Comparison of ENCODE assay signal across 19 cellular contexts in the genomic region with DNA sequence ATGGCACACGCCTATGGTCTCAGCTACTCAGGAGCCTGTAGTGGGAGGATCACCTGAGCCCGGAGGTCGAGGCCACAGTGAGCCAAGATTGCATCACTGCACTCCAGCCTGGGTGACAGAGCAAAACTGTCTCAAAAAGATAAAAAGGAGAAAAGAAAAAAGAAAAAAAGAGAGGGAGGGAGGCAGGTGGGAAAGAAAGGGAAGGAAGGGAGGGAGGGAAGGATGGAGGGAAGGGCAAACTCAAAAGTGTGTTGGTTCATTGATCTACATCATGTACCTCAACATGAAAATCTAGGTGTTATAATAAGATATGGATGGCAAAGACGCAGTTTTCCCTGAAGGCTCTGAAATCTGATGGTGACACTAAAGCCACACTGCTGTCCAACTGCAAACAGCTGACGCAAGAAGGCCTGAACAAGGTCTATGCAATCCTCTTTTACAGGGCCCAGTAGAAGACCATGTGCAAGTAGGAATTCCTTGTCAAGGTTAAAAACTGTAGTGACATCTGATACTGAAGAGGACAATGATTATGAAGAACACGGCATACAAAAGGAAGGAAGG.
"Had no signal": no experiment of that assay in that cellular context is flagged by ENCODE, and none has a peak within 500 bp of the region (broad histone marks: within the 10 kb centered on the region; RNA-seq: fewer than 3 reads in every experiment).

No MANE protein-coding gene starts in this region.

- H3K4me1 Mint-ChIP-seq: natural killer cell had no signal

- H3K27ac Mint-ChIP-seq: activated naive CD8-positive, alpha-beta T cell; activated T-cell treated with anti-CD3 and anti-CD28 coated beads, Interleukin-2, amount 50 U/mL, for 72 hours; endodermal cell; natural killer cell; stimulated activated naive CD8-positive, alpha-beta T cell treated with anti-CD3 and anti-CD28 coated beads, Interleukin-15, Interleukin-2, amounts not matched to agents 100 ng/mL and 50 ng/mL, for 24 hours had no signal

- H3K4me3 Mint-ChIP-seq: activated naive CD8-positive, alpha-beta T cell; activated T-cell treated with anti-CD3 and anti-CD28 coated beads, Interleukin-2, amount 50 U/mL, for 72 hours; endodermal cell; natural killer cell; stimulated activated naive CD8-positive, alpha-beta T cell treated with anti-CD3 and anti-CD28 coated beads, Interleukin-15, Interleukin-2, amounts not matched to agents 100 ng/mL and 50 ng/mL, for 24 hours had no signal

- H3K4me3 ChIP-seq: left ventricle myocardium inferior, ovary, psoas muscle, skin epidermis, vagina had no signal

- H3K27me3 Mint-ChIP-seq: activated naive CD8-positive, alpha-beta T cell; stimulated activated naive CD8-positive, alpha-beta T cell treated with anti-CD3 and anti-CD28 coated beads, Interleukin-15, Interleukin-2, amounts not matched to agents 100 ng/mL and 50 ng/mL, for 24 hours had no signal

- H3K27ac ChIP-seq: left ventricle myocardium inferior, ovary, psoas muscle, skin epidermis, vagina, WERI-Rb-1 had no signal

- H3K9me3 Mint-ChIP-seq: activated T-cell treated with anti-CD3 and anti-CD28 coated beads, Interleukin-2, amount 50 U/mL, for 72 hours; natural killer cell; stimulated activated naive CD8-positive, alpha-beta T cell treated with anti-CD3 and anti-CD28 coated beads, Interleukin-15, Interleukin-2, amounts not matched to agents 100 ng/mL and 50 ng/mL, for 24 hours had no signal

- H3K4me1 ChIP-seq: left ventricle myocardium inferior, psoas muscle had no signal

- FAIRE-seq: frontal cortex had no signal

- DNase-seq: activated CD4-positive, alpha-beta T cell treated with anti-CD3 and anti-CD28 coated beads, Interleukin-2, amount 50 U/mL, for 4 hours; activated gamma-delta T cell; activated T-cell treated with anti-CD3 and anti-CD28 coated beads, Interleukin-2, amount 50 U/mL, for 72 hours; endodermal cell; left ventricle myocardium inferior; natural killer cell; ovary; psoas muscle; right cardiac atrium; stimulated activated CD4-positive, alpha-beta T cell treated with anti-CD3 and anti-CD28 coated beads, Interleukin-15, amount 100 ng/mL, for 24 hours; stimulated activated CD4-positive, alpha-beta T cell treated with anti-CD3 and anti-CD28 coated beads, Interleukin-2, amount 100 ng/mL, for 48 hours; T-helper 2 cell; trophoblast cell; WERI-Rb-1 had no signal

- ATAC-seq: activated T-cell treated with anti-CD3 and anti-CD28 coated beads, Interleukin-2, amount 50 U/mL, for 72 hours; natural killer cell; psoas muscle; right cardiac atrium had no signal

- H3K9me3 ChIP-seq: ovary, psoas muscle, vagina had no signal

- H3K36me3 ChIP-seq: ovary, WERI-Rb-1 had no signal

- H3K27me3 ChIP-seq: ovary, vagina had no signal

- H3K36me3 Mint-ChIP-seq: natural killer cell had no signal
